27 cellular contexts compared by ENCODE assay signal in genomic region chr6:99912657-99913056, GRCh38.
A peak's percentile ranks its signal among the peaks of the same experiment; 100 is the strongest.
DNase-seq lines count a peak whose midpoint lies in the region; ATAC-seq, FAIRE-seq and TF ChIP-seq lines count a peak whose summit lies in the region.
"Had no signal": no experiment of that assay in that cellular context is flagged by ENCODE, and none has a peak within 500 bp of the region (broad histone marks: within the 10 kb centered on the region; RNA-seq: fewer than 3 reads in every experiment).

No MANE protein-coding gene starts in this region.

- H3K79me2 ChIP-seq in GM23338 (replicated peaks; ENCODE audit: insufficient read depth) (no peaks in the 10 kb centered on the region), osteoblast (ENCODE audit: insufficient read depth, low read length) (no peaks in the 10 kb centered on the region)

- 56 to 65% methylated on average over 4 of the region's 4 CpGs for WGBS in pancreas, 2 donors

- H3K36me3 Mint-ChIP-seq in GM23338 (ENCODE audit: low read depth): no peaks in the 10 kb centered on the region
- H3K36me3 Mint-ChIP-seq in naive thymus-derived CD8-positive, alpha-beta T cell: no peaks in the 10 kb centered on the region
- H3K36me3 Mint-ChIP-seq: CD14-positive monocyte; CD8-positive, alpha-beta memory T cell had no signal

- no peaks in the 10 kb centered on the region for H3K9me3 Mint-ChIP-seq in GM23338
- H3K9me3 Mint-ChIP-seq in naive thymus-derived CD8-positive, alpha-beta T cell: no peaks in the 10 kb centered on the region
- H3K9me3 Mint-ChIP-seq: CD4-positive, alpha-beta T cell; HFFc6 had no signal

- H4K20me1 ChIP-seq in GM23338 (replicated peaks; ENCODE audit: insufficient read depth) (no peaks in the 10 kb centered on the region), osteoblast (ENCODE audit: insufficient read depth, low read length) (no peaks in the 10 kb centered on the region)
- H4K20me1 ChIP-seq: BLaER1 treated with 17β-estradiol and CSF1 and Interleukin-3, amounts not matched to agents 10 nM and 100 nM had no signal

- POLR2A ChIA-PET in naive thymus-derived CD8-positive, alpha-beta T cell (lab: Charles Lee): no interaction called here

- no peaks in the 10 kb centered on the region for H3K27me3 Mint-ChIP-seq in GM23338 (ENCODE audit: insufficient read depth, low read depth, poor library complexity)
- peaks cover 0 to 8% (median 3%) of the 10 kb centered on the region in 5 donors for H3K27me3 Mint-ChIP-seq in naive thymus-derived CD8-positive, alpha-beta T cell

- ATAC-seq in GM23338 (no peak), pancreas (no peak)
- no peak for ATAC-seq in naive thymus-derived CD8-positive, alpha-beta T cell
- ATAC-seq: A549, GM12878 had no signal

- no peak overlapping the region for H3K4me3 Mint-ChIP-seq in GM23338
- H3K4me3 Mint-ChIP-seq in naive thymus-derived CD8-positive, alpha-beta T cell: no peak overlapping the region
- H3K4me3 Mint-ChIP-seq: CD14-positive monocyte; CD4-positive, alpha-beta T cell; CD8-positive, alpha-beta memory T cell; HFFc6 had no signal

- H3K9me2 ChIP-seq in GM23338 (ENCODE audit: insufficient read depth): no peaks in the 10 kb centered on the region

- no peak overlapping the region for H3K4me2 ChIP-seq in GM23338
- H3K4me2 ChIP-seq in osteoblast (ENCODE audit: insufficient read depth, low read length): no peak overlapping the region
- H3K4me2 ChIP-seq: A549 had no signal

- H3K4me3 ChIP-seq in GM23338 (no peak overlapping the region), osteoblast (ENCODE audit: insufficient read depth, low read length) (no peak overlapping the region), tibial artery (no peak overlapping the region), pancreas (no peak overlapping the region)
- H3K4me3 ChIP-seq: A549; BLaER1 treated with 17β-estradiol and CSF1 and Interleukin-3, amounts not matched to agents 10 nM and 100 nM; GM12878; HAP-1 had no signal

- H3K27ac Mint-ChIP-seq in GM23338: no peak overlapping the region
- H3K27ac Mint-ChIP-seq in naive thymus-derived CD8-positive, alpha-beta T cell: no peak overlapping the region
- H3K27ac Mint-ChIP-seq: CD14-positive monocyte; CD4-positive, alpha-beta T cell; HFFc6 had no signal

- no peak for FAIRE-seq in pancreas (lab: Jason Lieb, UNC)
- FAIRE-seq: A549, D721Med, GM12878, GM19239, H54 had no signal

- no peak for TF ChIP-seq CTCF in GM23338 (conservative IDR thresholded peaks at IDR 0.05; ENCODE audit: low read depth in 2 of 2)
- no peak for TF ChIP-seq CTCF in osteoblast (IDR thresholded peaks at IDR 0.05; ENCODE audit: extremely low read depth, low read depth, low read length)
- no peak for TF ChIP-seq CTCF in tibial artery (IDR thresholded peaks at IDR 0.05)
- no peak for TF ChIP-seq CTCF in pancreas (IDR thresholded peaks at IDR 0.05)

- no peaks in the 10 kb centered on the region for H3K27me3 ChIP-seq in GM23338 (ENCODE audit: insufficient read depth)
- H3K27me3 ChIP-seq in osteoblast (ENCODE audit: insufficient read depth, low read length): peaks cover 8% of the 10 kb centered on the region
- no peaks in the 10 kb centered on the region for H3K27me3 ChIP-seq in tibial artery
- no peaks in the 10 kb centered on the region for H3K27me3 ChIP-seq in pancreas
- H3K27me3 ChIP-seq: BE2C; BLaER1 treated with 17β-estradiol and CSF1 and Interleukin-3, amounts not matched to agents 10 nM and 100 nM had no signal

- H3F3A ChIP-seq in GM23338 (replicated peaks; ENCODE audit: low read depth): no peaks in the 10 kb centered on the region

- H3K9me3 ChIP-seq in osteoblast (ENCODE audit: low read depth, low read length) (no peaks in the 10 kb centered on the region), tibial artery (no peaks in the 10 kb centered on the region), pancreas (no peaks in the 10 kb centered on the region)
- H3K9me3 ChIP-seq: A549; BE2C; BLaER1 treated with 17β-estradiol and CSF1 and Interleukin-3, amounts not matched to agents 10 nM and 100 nM; HAP-1 had no signal

- H3K27ac ChIP-seq in GM23338 (ENCODE audit: low read depth): no peak overlapping the region
- no peak overlapping the region for H3K27ac ChIP-seq in osteoblast (ENCODE audit: low read depth, low read length)
- H3K27ac ChIP-seq in tibial artery: no peak overlapping the region
- no peak overlapping the region for H3K27ac ChIP-seq in pancreas
- H3K27ac ChIP-seq: A549 had no signal

- H3K4me1 ChIP-seq in GM23338 (ENCODE audit: insufficient read depth) (no peaks in the 10 kb centered on the region), osteoblast (ENCODE audit: insufficient read depth, low read length) (no peaks in the 10 kb centered on the region), tibial artery (no peaks in the 10 kb centered on the region), pancreas (no peaks in the 10 kb centered on the region)
- H3K4me1 ChIP-seq: A549, BE2C, HAP-1 had no signal

- no peaks in the 10 kb centered on the region for H3K4me1 Mint-ChIP-seq in GM23338
- H3K4me1 Mint-ChIP-seq in naive thymus-derived CD8-positive, alpha-beta T cell: no peaks in the 10 kb centered on the region
- H3K4me1 Mint-ChIP-seq: CD8-positive, alpha-beta memory T cell had no signal

- DNase-seq in NCI-H2107 treated with DMSO at 0.1 percent for 48 hours (lab: John Stamatoyannopoulos, UW; ENCODE audit: unreplicated experiment) (peak; percentile 0), NCI-H2107 (lab: John Stamatoyannopoulos, UW) (no peak), GM23338 (ENCODE audit: low spot score) (no peak), inferior parietal cortex (ENCODE audit: extremely low spot score) (peak; percentile 56), osteoblast (ENCODE audit: insufficient read length, low spot score, missing footprints) (no peak), tibial artery (no peak), pancreas (no peak)
- DNase-seq in naive thymus-derived CD8-positive, alpha-beta T cell: no peak
- DNase-seq: 8988T; ACHN; AML-193; BE2C; CD4-positive, alpha-beta T cell; CD8-positive, alpha-beta memory T cell; DMS 273 treated with DMSO at 0.1 percent for 48 hours; DMS79; EL; GDM1; HFFc6 had no signal

- intact Hi-C loops in tibial artery (cut with DNase I; ENCODE audit: low total_unique reads) (no loop called here), pancreas (cut with DNase I) (no loop called here)

- H3K36me3 ChIP-seq in GM23338 (ENCODE audit: insufficient read depth): no peaks in the 10 kb centered on the region
- H3K36me3 ChIP-seq in osteoblast (ENCODE audit: insufficient read depth, low read length): no peaks in the 10 kb centered on the region
- H3K36me3 ChIP-seq in tibial artery: no peaks in the 10 kb centered on the region
- H3K36me3 ChIP-seq in pancreas: no peaks in the 10 kb centered on the region
- H3K36me3 ChIP-seq: BE2C; BLaER1 treated with 17β-estradiol and CSF1 and Interleukin-3, amounts not matched to agents 10 nM and 100 nM; HAP-1 had no signal

- H2AFZ ChIP-seq in GM23338 (peak overlapping the region; percentile 25; the same call in 1 of the 2 replicates), osteoblast (ENCODE audit: low read length) (peak overlapping the region; percentile 43)

TF ChIP-seq in GM23338, 12 proteins besides CTCF, POLR2A, EP300 and RAD21 (continues in another document):
- TF ChIP-seq CREB1 (CRISPR knock-in tag; IDR thresholded peaks at IDR 0.05; ENCODE audit: low read depth) (no peak), STAT1 (IDR thresholded peaks at IDR 0.05; ENCODE audit: unreplicated experiment) (no peak), ZNF331 (CRISPR knock-in tag; IDR thresholded peaks at IDR 0.05; ENCODE audit: low read depth) (no peak), ETS1 (IDR thresholded peaks at IDR 0.05) (no peak)

Comparison
In these comparisons a context has a peak if more than half of its experiments do, and no peak if none do; other contexts are left out.
1. DNase-seq: peak in NCI-H2107 treated with DMSO at 0.1 percent for 48 hours (single experiment) and inferior parietal cortex (single experiment); none in NCI-H2107 (single experiment), GM23338 (single experiment), osteoblast (single experiment), tibial artery (0 of 2), pancreas (0 of 6) and naive thymus-derived CD8-positive, alpha-beta T cell (0 of 10).